ENCODE assay signal across 8 cellular contexts in the genomic region with DNA sequence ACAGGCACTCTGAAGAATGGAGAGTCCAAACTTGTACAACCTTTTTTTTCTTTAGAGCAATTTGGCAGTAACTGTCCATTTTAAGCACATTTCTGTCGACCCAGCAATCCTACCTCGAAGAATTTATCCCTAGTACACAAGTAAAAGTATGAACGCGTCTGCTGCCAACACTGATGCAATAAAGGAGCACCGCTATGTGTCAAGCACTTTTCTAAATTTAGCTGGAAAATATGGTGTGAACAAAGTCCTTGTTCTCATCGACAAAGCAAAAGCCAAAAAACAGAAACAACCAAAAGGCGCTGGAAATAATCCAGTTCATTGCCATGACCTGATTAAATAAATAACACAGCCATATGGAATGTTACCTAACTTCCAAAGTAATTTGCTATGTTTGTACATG. TPM values are rescaled to one million over a fixed set of nuclear protein-coding genes. Genes with fewer than 3 reads are reported as not detected.
DNase-seq lines count a peak whose midpoint lies in the region; ATAC-seq and TF ChIP-seq lines count a peak whose summit lies in the region.

No MANE protein-coding gene starts in this region.

- H3K4me1 Mint-ChIP-seq in activated T-helper 2 cell treated with anti-CD3 and anti-CD28 coated beads, Interferon-gamma antibody, Interleukin-2, Interleukin-4, amounts not matched to agents 10 μg/mL and 5 μg/mL and 100 μg/mL, durations not matched to agents 14 hours and 24 hours and 36 hours (ENCODE audit: low read depth): peaks cover 33% of the 10 kb centered on the region

- 5% methylated on average over 7 of the region's 7 CpGs for WGBS in SK-N-SH (ENCODE audit: low lambda C conversion rate)
- 6 to 11% methylated on average over 7 of the region's 7 CpGs for WGBS in testis, 2 donors

- no peaks in the 10 kb centered on the region for H3K9me2 ChIP-seq in SK-N-SH

- H3K27me3 ChIP-seq in SK-N-SH (ENCODE audit: insufficient read depth): no peaks in the 10 kb centered on the region
- no peaks in the 10 kb centered on the region for H3K27me3 ChIP-seq in testis

- H3K27ac ChIP-seq in SK-N-SH (ENCODE audit: low read depth in 2 of 2, low read length in 1 of 2) (peak overlapping the region in 1 of 2 experiments; percentile 91; a peak in 3 of 4 replicates), testis (no peak overlapping the region)

- H3K9ac ChIP-seq in SK-N-SH: peak overlapping the region; percentile 98

- H3K36me3 Mint-ChIP-seq in activated T-helper 2 cell treated with anti-CD3 and anti-CD28 coated beads, Interferon-gamma antibody, Interleukin-2, Interleukin-4, amounts not matched to agents 10 μg/mL and 5 μg/mL and 100 μg/mL, durations not matched to agents 14 hours and 24 hours and 36 hours (ENCODE audit: low read depth): peaks cover 58% of the 10 kb centered on the region

- TF ChIP-seq EP300 in SK-N-SH (IDR thresholded peaks at IDR 0.05; ENCODE audit: borderline replicate concordance in 1 of 2, low read depth in 1 of 2, low read length in 1 of 2): no peak

- DNase-seq in SK-N-SH: no peak
- DNase-seq in activated T-helper 2 cell treated with anti-CD3 and anti-CD28 coated beads, Interferon-gamma antibody, Interleukin-2, Interleukin-4, amounts not matched to agents 10 μg/mL and 5 μg/mL and 100 μg/mL, durations not matched to agents 14 hours and 24 hours and 36 hours (ENCODE audit: low spot score): no peak
- no peak for DNase-seq in testis
- DNase-seq in NCI-H226: no peak
- no peak for DNase-seq in medulla oblongata (ENCODE audit: extremely low spot score)

- H3K9me3 Mint-ChIP-seq in activated T-helper 2 cell treated with anti-CD3 and anti-CD28 coated beads, Interferon-gamma antibody, Interleukin-2, Interleukin-4, amounts not matched to agents 10 μg/mL and 5 μg/mL and 100 μg/mL, durations not matched to agents 14 hours and 24 hours and 36 hours: no peaks in the 10 kb centered on the region

- H3K4me3 Mint-ChIP-seq in activated T-helper 2 cell treated with anti-CD3 and anti-CD28 coated beads, Interferon-gamma antibody, Interleukin-2, Interleukin-4, amounts not matched to agents 10 μg/mL and 5 μg/mL and 100 μg/mL, durations not matched to agents 14 hours and 24 hours and 36 hours (ENCODE audit: low read depth): peak overlapping the region; percentile 97

- no peak for TF ChIP-seq CTCF in SK-N-SH (IDR thresholded peaks at IDR 0.05)
- no peak for TF ChIP-seq CTCF in testis (IDR thresholded peaks at IDR 0.05)

- no peak for TF ChIP-seq POLR2A in testis (IDR thresholded peaks at IDR 0.05)

- CTCF ChIA-PET in SK-N-SH (lab: Yijun Ruan, JAX): interaction anchor here (0.7 to 4.2 kb wide), 7 partner anchors 10 to 357 kb away, joined by 3 to 29 read pairs (median 6); partner anchors contain the start of gene BCAS4

- H3K79me2 ChIP-seq in SK-N-SH (ENCODE audit: insufficient read depth): peaks cover 96% of the 10 kb centered on the region

- TF ChIP-seq RAD21 in SK-N-SH (IDR thresholded peaks at IDR 0.05; ENCODE audit: low read length): no peak

- ATAC-seq in SK-N-SH treated with all-trans-retinoic acid at 6 μM for 48 hours (no peak), HG03439 (IDR thresholded peaks at IDR 0.05; ENCODE audit: unreplicated experiment) (no peak)

- H3K4me1 ChIP-seq in SK-N-SH (ENCODE audit: control insufficient read depth in 1 of 2, insufficient read depth in 2 of 2, low read depth in 1 of 2, low read length in 1 of 2) (peaks cover 18 to 22% of the 10 kb centered on the region in 2 experiments), testis (peaks cover 25% of the 10 kb centered on the region)

- peak overlapping the region; percentile 93 for H3K4me2 ChIP-seq in SK-N-SH

- POLR2A ChIA-PET in SK-N-SH (lab: Yijun Ruan, JAX): interaction anchor here (1.9 to 2.4 kb wide), 2 partner anchors 162 to 166 kb away, joined by 8 to 12 read pairs; partner anchors contain the start of gene BCAS4

- H3K27me3 Mint-ChIP-seq in activated T-helper 2 cell treated with anti-CD3 and anti-CD28 coated beads, Interferon-gamma antibody, Interleukin-2, Interleukin-4, amounts not matched to agents 10 μg/mL and 5 μg/mL and 100 μg/mL, durations not matched to agents 14 hours and 24 hours and 36 hours (ENCODE audit: low read depth): no peaks in the 10 kb centered on the region

- H3F3A ChIP-seq in SK-N-SH (replicated peaks; ENCODE audit: insufficient read depth): no peaks in the 10 kb centered on the region

- intact Hi-C loops in activated T-helper 2 cell treated with anti-CD3 and anti-CD28 coated beads, Interferon-gamma antibody, Interleukin-2, Interleukin-4, amounts not matched to agents 10 μg/mL and 5 μg/mL and 100 μg/mL, durations not matched to agents 14 hours and 24 hours and 36 hours (cut with micrococcal nuclease): no loop called here
- intact Hi-C loops in testis (cut with DNase I; ENCODE audit: low total_unique reads): no loop called here

- peak overlapping the region; percentile 98 to 100 for H3K4me3 ChIP-seq in SK-N-SH (ENCODE audit: low read depth in 2 of 2, low read length in 1 of 2)
- peak overlapping the region; percentile 65 for H3K4me3 ChIP-seq in iPS-18c (ENCODE audit: insufficient read depth, low read depth, low read length)
- H3K4me3 ChIP-seq in testis: peak overlapping the region; percentile 88 to 95

- peak overlapping the region; percentile 96 for H3K27ac Mint-ChIP-seq in activated T-helper 2 cell treated with anti-CD3 and anti-CD28 coated beads, Interferon-gamma antibody, Interleukin-2, Interleukin-4, amounts not matched to agents 10 μg/mL and 5 μg/mL and 100 μg/mL, durations not matched to agents 14 hours and 24 hours and 36 hours

- H4K20me1 ChIP-seq in SK-N-SH (ENCODE audit: insufficient read depth): peaks cover 47% of the 10 kb centered on the region

- H2AFZ ChIP-seq in SK-N-SH (ENCODE audit: low read depth): no peak overlapping the region

- H3K36me3 ChIP-seq in SK-N-SH (replicated peaks in 1 of 2; ENCODE audit: control insufficient read depth in 1 of 2, insufficient read depth in 2 of 2, low read length in 1 of 2) (peaks cover 44 to 46% of the 10 kb centered on the region in 2 experiments), testis (ENCODE audit: low read depth, missing control alignments) (no peaks in the 10 kb centered on the region)

- H3K9me3 ChIP-seq in SK-N-SH: no peaks in the 10 kb centered on the region
- no peaks in the 10 kb centered on the region for H3K9me3 ChIP-seq in iPS-18c (ENCODE audit: control insufficient read depth, insufficient read depth, low read length)
- no peaks in the 10 kb centered on the region for H3K9me3 ChIP-seq in testis

TF ChIP-seq in SK-N-SH, 30 proteins besides CTCF, POLR2A, EP300 and RAD21:
- TF ChIP-seq RFX5 (IDR thresholded peaks at IDR 0.05; ENCODE audit: low read length): no peak

TF ChIP-seq in SK-N-SH treated with all-trans-retinoic acid at 6 μM for 48 hours, 23 proteins besides CTCF, POLR2A, EP300 and RAD21 (continues in another document):
- TF ChIP-seq SNAI2 (CRISPR knock-in tag; IDR thresholded peaks at IDR 0.05) (no peak), PPARA (CRISPR knock-in tag; IDR thresholded peaks at IDR 0.05; ENCODE audit: borderline replicate concordance) (no peak), OSR1 (CRISPR knock-in tag; IDR thresholded peaks at IDR 0.05) (no peak), RARB (CRISPR knock-in tag; IDR thresholded peaks at IDR 0.05) (no peak), TOX (CRISPR knock-in tag; IDR thresholded peaks at IDR 0.05; ENCODE audit: borderline replicate concordance) (no peak), GLIS3 (CRISPR knock-in tag; IDR thresholded peaks at IDR 0.05) (no peak), TCF4 (CRISPR knock-in tag; IDR thresholded peaks at IDR 0.05; ENCODE audit: borderline replicate concordance) (no peak), ZNF565 (CRISPR knock-in tag; conservative IDR thresholded peaks at IDR 0.05; ENCODE audit: low read depth) (no peak), ESRRG (CRISPR knock-in tag; IDR thresholded peaks at IDR 0.05) (no peak), ZC3H10 (CRISPR knock-in tag; IDR thresholded peaks at IDR 0.05) (no peak)
- TF ChIP-seq, protein P1, sequence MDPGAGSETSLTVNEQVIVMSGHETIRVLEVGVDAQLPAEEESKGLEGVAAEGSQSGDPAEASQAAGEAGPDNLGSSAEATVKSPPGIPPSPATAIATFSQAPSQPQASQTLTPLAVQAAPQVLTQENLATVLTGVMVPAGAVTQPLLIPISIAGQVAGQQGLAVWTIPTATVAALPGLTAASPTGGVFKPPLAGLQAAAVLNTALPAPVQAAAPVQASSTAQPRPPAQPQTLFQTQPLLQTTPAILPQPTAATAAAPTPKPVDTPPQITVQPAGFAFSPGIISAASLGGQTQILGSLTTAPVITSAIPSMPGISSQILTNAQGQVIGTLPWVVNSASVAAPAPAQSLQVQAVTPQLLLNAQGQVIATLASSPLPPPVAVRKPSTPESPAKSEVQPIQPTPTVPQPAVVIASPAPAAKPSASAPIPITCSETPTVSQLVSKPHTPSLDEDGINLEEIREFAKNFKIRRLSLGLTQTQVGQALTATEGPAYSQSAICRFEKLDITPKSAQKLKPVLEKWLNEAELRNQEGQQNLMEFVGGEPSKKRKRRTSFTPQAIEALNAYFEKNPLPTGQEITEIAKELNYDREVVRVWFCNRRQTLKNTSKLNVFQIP (CRISPR knock-in tag; IDR thresholded peaks at IDR 0.05; ENCODE audit: borderline replicate concordance, low read depth): no peak

RNA-seq across cellular contexts. Expression of gene DPM1, which starts 1.1 kb away (rescaled TPM):
- polyA plus RNA-seq in SK-N-SH (2012; rRNA removed): 72.1 and 109 TPM in 2 replicates
- 119 and 126 TPM in 2 replicates for polyA plus RNA-seq in SK-N-SH (2012; cell fraction: cytosol; rRNA removed)
- polyA plus RNA-seq in SK-N-SH (2012; cell fraction: nucleus; rRNA removed): 26.5 and 45.0 TPM in 2 replicates
- 59.6 and 60.0 TPM in 2 replicates for total RNA-seq in activated T-helper 2 cell treated with anti-CD3 and anti-CD28 coated beads, Interferon-gamma antibody, Interleukin-2, Interleukin-4, amounts not matched to agents 10 μg/mL and 5 μg/mL and 100 μg/mL, durations not matched to agents 14 hours and 24 hours and 36 hours
- 10 to 100 TPM; 44.5 to 54.3 TPM for total RNA-seq in testis
- 71.0 TPM for polyA plus RNA-seq in testis (ENCODE audit: insufficient read depth, low read depth, low replicate concordance)

RNA-seq across cellular contexts. Expression of gene MOCS3, which starts 1.3 kb away (rescaled TPM):
- polyA plus RNA-seq in SK-N-SH (2012; rRNA removed): 4.0 and 4.4 TPM in 2 replicates
- 3.0 and 3.9 TPM in 2 replicates for polyA plus RNA-seq in SK-N-SH (2012; cell fraction: cytosol; rRNA removed)
- polyA plus RNA-seq in SK-N-SH (2012; cell fraction: nucleus; rRNA removed): 1.9 and 2.6 TPM in 2 replicates
- 4.7 and 4.9 TPM in 2 replicates for total RNA-seq in activated T-helper 2 cell treated with anti-CD3 and anti-CD28 coated beads, Interferon-gamma antibody, Interleukin-2, Interleukin-4, amounts not matched to agents 10 μg/mL and 5 μg/mL and 100 μg/mL, durations not matched to agents 14 hours and 24 hours and 36 hours
- total RNA-seq in testis: 1 to 10 TPM; 7.4 to 9.3 TPM
- 6.5 TPM for polyA plus RNA-seq in testis (ENCODE audit: insufficient read depth, low read depth, low replicate concordance)

RNA-seq across cellular contexts. Expression of gene ADNP, which starts 26.0 kb away (rescaled TPM):
- polyA plus RNA-seq in SK-N-SH (2012; rRNA removed) (13.3 TPM in 2 replicates), testis (ENCODE audit: insufficient read depth, low read depth, low replicate concordance) (83.5 TPM)
- 21.5 and 22.5 TPM in 2 replicates for polyA plus RNA-seq in SK-N-SH (2012; cell fraction: cytosol; rRNA removed)
- polyA plus RNA-seq in SK-N-SH (2012; cell fraction: nucleus; rRNA removed): 27.6 and 49.7 TPM in 2 replicates
- 64.6 and 64.7 TPM in 2 replicates for total RNA-seq in activated T-helper 2 cell treated with anti-CD3 and anti-CD28 coated beads, Interferon-gamma antibody, Interleukin-2, Interleukin-4, amounts not matched to agents 10 μg/mL and 5 μg/mL and 100 μg/mL, durations not matched to agents 14 hours and 24 hours and 36 hours
- 100 to 1,000 TPM; 101 to 110 TPM for total RNA-seq in testis
